6 cellular contexts compared by ENCODE assay signal in genomic region chr20:54454982-54455381, GRCh38.
"Had no signal": no experiment of that assay in that cellular context is flagged by ENCODE, and none has a peak within 500 bp of the region (broad histone marks: within the 10 kb centered on the region; RNA-seq: fewer than 3 reads in every experiment).

No MANE protein-coding gene starts in this region.

- DNase-seq: GM23248, GOT3, H7, H9, HCEC 1CT, HFFc6 had no signal
